ENCODE assay signal across 9 cellular contexts in the genomic region with DNA sequence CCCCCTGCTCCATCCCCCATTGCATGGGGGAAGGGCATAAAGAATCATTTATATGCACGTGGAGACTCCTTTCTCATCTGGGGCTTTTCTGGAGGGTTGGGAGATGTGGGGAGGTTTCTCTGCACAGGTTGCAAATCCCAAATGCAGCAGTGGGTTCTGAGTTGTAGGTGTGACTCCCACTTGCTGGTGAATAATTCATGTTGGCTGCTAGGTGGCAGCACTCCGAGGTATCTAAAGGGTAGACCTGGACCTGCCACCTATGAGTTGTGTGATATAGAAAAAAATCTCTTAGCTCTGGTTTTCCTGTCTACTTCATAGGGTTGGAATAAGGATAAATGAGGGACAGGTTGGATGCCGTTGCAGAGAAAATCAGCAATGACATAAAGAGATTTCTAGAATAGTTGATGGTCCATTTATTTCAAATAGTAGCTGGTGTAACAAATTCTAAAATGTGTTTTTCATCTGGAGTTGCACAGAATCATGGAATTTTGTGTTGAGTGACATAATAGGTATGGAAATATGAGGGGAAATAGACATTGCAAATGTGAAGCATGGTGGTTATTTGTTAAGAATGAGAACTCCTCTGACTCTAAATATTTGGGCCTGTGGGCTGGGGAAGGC. TPM values are rescaled to one million over a fixed set of nuclear protein-coding genes. Genes with fewer than 3 reads are reported as not detected.
DNase-seq lines count a peak whose midpoint lies in the region; ATAC-seq and TF ChIP-seq lines count a peak whose summit lies in the region.
"Had no signal": no experiment of that assay in that cellular context is flagged by ENCODE, and none has a peak within 500 bp of the region (broad histone marks: within the 10 kb centered on the region; RNA-seq: fewer than 3 reads in every experiment).

No MANE protein-coding gene starts in this region.

- H3K27ac Mint-ChIP-seq in activated naive CD8-positive, alpha-beta T cell treated with anti-CD3 and anti-CD28 coated beads, Interleukin-2, amount 50 U/mL, for 24 hours: no peak overlapping the region

- H3K4me1 Mint-ChIP-seq in activated naive CD8-positive, alpha-beta T cell treated with anti-CD3 and anti-CD28 coated beads, Interleukin-2, amount 50 U/mL, for 24 hours: peaks cover 34% of the 10 kb centered on the region

- no peaks in the 10 kb centered on the region for H3K9me3 Mint-ChIP-seq in activated naive CD8-positive, alpha-beta T cell treated with anti-CD3 and anti-CD28 coated beads, Interleukin-2, amount 50 U/mL, for 24 hours

- H3K4me3 Mint-ChIP-seq in activated naive CD8-positive, alpha-beta T cell treated with anti-CD3 and anti-CD28 coated beads, Interleukin-2, amount 50 U/mL, for 24 hours: no peak overlapping the region

- H3K27me3 Mint-ChIP-seq in activated naive CD8-positive, alpha-beta T cell treated with anti-CD3 and anti-CD28 coated beads, Interleukin-2, amount 50 U/mL, for 24 hours: no peaks in the 10 kb centered on the region

- DNase-seq in NCI-H1417 (lab: John Stamatoyannopoulos, UW) (peak in 2 of 3 experiments; percentile 20 to 58), NCI-H1417 treated with DMSO at 0.1 percent for 48 hours (lab: John Stamatoyannopoulos, UW) (no peak), LNCaP clone FGC (ENCODE audit: low read depth) (no peak), lung microvascular endothelial cell (ENCODE audit: low read depth in 2 of 2) (peak; percentile 44 to 58), NCI-H2107 (lab: John Stamatoyannopoulos, UW) (no peak)
- no peak for DNase-seq in activated naive CD8-positive, alpha-beta T cell treated with anti-CD3 and anti-CD28 coated beads, Interleukin-2, amount 50 U/mL, for 24 hours
- no peak for DNase-seq in stimulated activated CD8-positive, alpha-beta memory T cell treated with anti-CD3 and anti-CD28 coated beads, Interleukin-4, amount 100 ng/mL, for 48 hours
- DNase-seq in effector CD4-positive, alpha-beta T cell: no peak

- peak; percentile 24 for ATAC-seq in activated naive CD8-positive, alpha-beta T cell treated with anti-CD3 and anti-CD28 coated beads, Interleukin-2, amount 50 U/mL, for 24 hours

- no peak overlapping the region for H3K4me3 ChIP-seq in LNCaP clone FGC (ENCODE audit: low read depth, low read length)
- H3K4me3 ChIP-seq: BLaER1 had no signal

- TF ChIP-seq CTCF in LNCaP clone FGC (IDR thresholded peaks at IDR 0.05; ENCODE audit: control insufficient read depth, extremely low read depth, insufficient read depth): peak; percentile 74

- H3K36me3 Mint-ChIP-seq in activated naive CD8-positive, alpha-beta T cell treated with anti-CD3 and anti-CD28 coated beads, Interleukin-2, amount 50 U/mL, for 24 hours (ENCODE audit: low read depth): peaks cover 35% of the 10 kb centered on the region

RNA-seq across cellular contexts. Expression of a gene that starts 4.6 kb away (rescaled TPM):
- 2.4 and 5.6 TPM in 2 replicates for total RNA-seq in lung microvascular endothelial cell

RNA-seq across cellular contexts. Expression of a gene that starts 7.4 kb away (rescaled TPM):
- 110 and 133 TPM in 2 replicates for total RNA-seq in lung microvascular endothelial cell

RNA-seq across cellular contexts. Expression of a gene that starts 7.4 kb away (rescaled TPM):
- total RNA-seq in lung microvascular endothelial cell: under 0.01 TPM in 2 replicates

RNA-seq across cellular contexts. Expression of a gene that starts 12.4 kb away (rescaled TPM):
- total RNA-seq in lung microvascular endothelial cell: 3.1 and 3.8 TPM in 2 replicates

RNA-seq across cellular contexts. Expression of a gene that starts 12.9 kb away (rescaled TPM):
- 3.5 and 5.0 TPM in 2 replicates for total RNA-seq in lung microvascular endothelial cell

Comparison
In these comparisons a context has a peak if more than half of its experiments do, and no peak if none do; other contexts are left out.
1. DNase-seq: peak in NCI-H1417 (2 of 3) and lung microvascular endothelial cell (2 of 2); none in NCI-H1417 treated with DMSO at 0.1 percent for 48 hours (single experiment), LNCaP clone FGC (single experiment), activated naive CD8-positive, alpha-beta T cell treated with anti-CD3 and anti-CD28 coated beads, Interleukin-2, amount 50 U/mL, for 24 hours (single experiment), NCI-H2107 (single experiment), stimulated activated CD8-positive, alpha-beta memory T cell treated with anti-CD3 and anti-CD28 coated beads, Interleukin-4, amount 100 ng/mL, for 48 hours (single experiment) and effector CD4-positive, alpha-beta T cell (single experiment).